In the genomic region with DNA sequence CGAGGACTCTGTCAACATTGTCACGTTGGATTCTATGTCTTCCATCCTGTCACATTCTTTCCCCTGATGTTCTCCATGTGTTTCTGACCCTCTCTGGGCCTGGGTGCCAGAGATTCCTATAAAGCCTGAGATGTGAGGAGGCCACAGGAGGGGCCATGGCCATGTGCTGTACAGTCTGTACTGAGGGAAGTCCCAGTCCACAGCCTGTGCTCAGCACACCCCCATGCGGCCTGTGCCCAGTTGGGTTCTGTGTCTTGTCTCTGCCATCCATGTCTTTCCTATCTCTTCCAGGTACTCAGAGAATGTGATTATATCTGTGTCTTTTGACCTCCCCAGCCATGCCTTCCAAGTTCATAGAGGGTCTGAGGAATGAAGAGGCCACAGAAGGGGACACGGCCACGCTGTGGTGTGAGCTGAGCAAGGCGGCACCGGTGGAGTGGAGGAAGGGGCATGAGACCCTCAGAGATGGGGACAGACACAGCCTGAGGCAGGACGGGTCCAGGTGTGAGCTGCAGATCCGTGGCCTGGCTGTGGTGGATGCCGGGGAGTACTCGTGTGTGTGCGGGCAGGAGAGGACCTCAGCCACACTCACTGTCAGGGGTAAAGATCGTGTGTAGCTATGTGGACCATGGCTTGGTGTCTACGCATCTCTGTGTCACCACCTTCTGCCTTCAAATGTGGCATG, we compare ENCODE assay signal across 22 cellular contexts.
"Had no signal": no experiment of that assay in that cellular context is flagged by ENCODE, and none has a peak within 500 bp of the region (broad histone marks: within the 10 kb centered on the region; RNA-seq: fewer than 3 reads in every experiment).

No MANE protein-coding gene starts in this region.

- H3K9me3 ChIP-seq: body of pancreas, prostate gland, thyroid gland had no signal

- H3K36me3 ChIP-seq: prostate gland, SJSA1, thyroid gland had no signal

- H3K4me1 Mint-ChIP-seq: activated naive CD8-positive, alpha-beta T cell treated with anti-CD3 and anti-CD28 coated beads, Interleukin-2, amount 50 U/mL, for 24 hours had no signal

- DNase-seq: activated CD4-positive, alpha-beta T cell treated with anti-CD3 and anti-CD28 coated beads for 4 hours; activated CD4-positive, alpha-beta T cell treated with anti-CD3 and anti-CD28 coated beads, Interleukin-2, amount 50 U/mL, for 48 hours; activated CD4-positive, CD25-positive, alpha-beta regulatory T cell; activated CD8-positive, alpha-beta memory T cell treated with anti-CD3 and anti-CD28 coated beads, Interleukin-2, amount 50 U/mL, for 48 hours; activated naive CD4-positive, alpha-beta T cell; activated naive CD8-positive, alpha-beta T cell treated with anti-CD3 and anti-CD28 coated beads, Interleukin-2, amount 50 U/mL, for 24 hours; activated T-cell treated with anti-CD3 and anti-CD28 coated beads, Interleukin-2, amount 50 U/mL, for 4 hours; anterior cingulate cortex; dermis blood vessel endothelial cell; kidney glomerular epithelial cell; mesenchymal stem cell; stimulated activated CD4-positive, alpha-beta T cell treated with anti-CD3 and anti-CD28 coated beads, Interleukin-4, amount 100 ng/mL, for 4 hours; substantia nigra; T1000; thyroid gland had no signal

- H3K27me3 ChIP-seq: body of pancreas, cardiac muscle cell, SJSA1, thyroid gland had no signal

- ATAC-seq: activated naive CD8-positive, alpha-beta T cell treated with anti-CD3 and anti-CD28 coated beads, Interleukin-2, amount 50 U/mL, for 24 hours; activated T-cell treated with anti-CD3 and anti-CD28 coated beads, Interleukin-2, amount 50 U/mL, for 4 hours; body of pancreas had no signal

- H3K27ac Mint-ChIP-seq: activated naive CD8-positive, alpha-beta T cell treated with anti-CD3 and anti-CD28 coated beads, Interleukin-2, amount 50 U/mL, for 24 hours; activated T-helper 2 cell treated with anti-CD3 and anti-CD28 coated beads, Interferon-gamma antibody, Interleukin-2, Interleukin-4, amounts not matched to agents 10 μg/mL and 5 μg/mL and 100 μg/mL, durations not matched to agents 14 hours and 24 hours and 36 hours; stimulated activated naive CD8-positive, alpha-beta T cell treated with anti-CD3 and anti-CD28 coated beads, Interleukin-15, Interleukin-2, amounts not matched to agents 100 ng/mL and 50 ng/mL, for 24 hours had no signal

- H3K27me3 Mint-ChIP-seq: activated naive CD8-positive, alpha-beta T cell treated with anti-CD3 and anti-CD28 coated beads, Interleukin-2, amount 50 U/mL, for 24 hours; stimulated activated naive CD8-positive, alpha-beta T cell treated with anti-CD3 and anti-CD28 coated beads, Interleukin-15, Interleukin-2, amounts not matched to agents 100 ng/mL and 50 ng/mL, for 24 hours had no signal

- H3K27ac ChIP-seq: body of pancreas, cardiac muscle cell, epithelial cell of prostate, prostate gland, SJSA1, thyroid gland had no signal

- H3K4me3 ChIP-seq: body of pancreas, cardiac muscle cell, prostate gland, SJSA1, thyroid gland had no signal

- H3K4me3 Mint-ChIP-seq: activated naive CD8-positive, alpha-beta T cell treated with anti-CD3 and anti-CD28 coated beads, Interleukin-2, amount 50 U/mL, for 24 hours; activated T-cell treated with anti-CD3 and anti-CD28 coated beads, Interleukin-2, amount 50 U/mL, for 4 hours; stimulated activated naive CD8-positive, alpha-beta T cell treated with anti-CD3 and anti-CD28 coated beads, Interleukin-15, Interleukin-2, amounts not matched to agents 100 ng/mL and 50 ng/mL, for 24 hours had no signal

- H3K4me1 ChIP-seq: body of pancreas, prostate gland, SJSA1, thyroid gland had no signal
